Comparison of ENCODE assay signal across 8 cellular contexts in genomic region chr15:38454687-38455071, GRCh38. TPM values are rescaled to one million over a fixed set of nuclear protein-coding genes. Genes with fewer than 3 reads are reported as not detected.
DNase-seq lines count a peak whose midpoint lies in the region; ATAC-seq, FAIRE-seq and TF ChIP-seq lines count a peak whose summit lies in the region.

No MANE protein-coding gene starts in this region.

- peak; percentile 22 for DNase-seq in ACHN
- DNase-seq in astrocyte (ENCODE audit: low read depth) = peak; percentile 15
- peak; percentile 57 for DNase-seq in left kidney (ENCODE audit: low read depth, low spot score)
- no peak for DNase-seq in tibial artery
- no peak for DNase-seq in frontal cortex (ENCODE audit: low spot score in 2 of 2)
- no peak for DNase-seq in activated CD4-positive, alpha-beta T cell treated with anti-CD3 and anti-CD28 coated beads for 4 hours
- no peak for DNase-seq in NCI-H1417 treated with DMSO at 0.1 percent for 48 hours (lab: John Stamatoyannopoulos, UW)

- H3K36me3 Mint-ChIP-seq in astrocyte (ENCODE audit: low read depth, unreplicated experiment) = no peaks in the 10 kb centered on the region

- no peaks in the 10 kb centered on the region for H3K36me3 ChIP-seq in astrocyte (ENCODE audit: insufficient read depth, low read length)
- peaks cover 0 to 11% (median 0%) of the 10 kb centered on the region in 3 donors for H3K36me3 ChIP-seq in tibial artery

- H3K4me1 Mint-ChIP-seq in astrocyte (ENCODE audit: low read depth, unreplicated experiment) = peaks cover 5% of the 10 kb centered on the region

- peak overlapping the region; percentile 91 for H3K4me2 ChIP-seq in astrocyte (ENCODE audit: low read length)

- H3K4me3 Mint-ChIP-seq in astrocyte (ENCODE audit: unreplicated experiment) = peak overlapping the region; percentile 99

- FAIRE-seq in astrocyte (lab: Jason Lieb, UNC) (no peak), frontal cortex (lab: Jason Lieb, UNC) (no peak)

- H3K9me3 Mint-ChIP-seq in astrocyte (ENCODE audit: unreplicated experiment) = no peaks in the 10 kb centered on the region

- H4K20me1 ChIP-seq in astrocyte (ENCODE audit: insufficient read depth, low read length) = peaks cover 41% of the 10 kb centered on the region

- no peak for TF ChIP-seq CTCF in astrocyte (IDR thresholded peaks at IDR 0.05; ENCODE audit: insufficient read depth, low read depth, low read length)
- no peak for TF ChIP-seq CTCF in tibial artery (IDR thresholded peaks at IDR 0.05)

- H3K9me3 ChIP-seq in astrocyte (ENCODE audit: insufficient read depth, low read depth, low read length) (no peaks in the 10 kb centered on the region), tibial artery (no peaks in the 10 kb centered on the region)

- in situ Hi-C loops in ACHN (cut with HindIII; ENCODE audit: low pct_ligation_motif_present, low pct_unique_long_range_greater_than_20kb, low sequenced_read_pairs) = no loop called here

- H3K27ac ChIP-seq in astrocyte (ENCODE audit: low read depth, low read length) (peak overlapping the region; percentile 92), tibial artery (peak overlapping the region; percentile 83 to 89)

- intact Hi-C loops in tibial artery (cut with DNase I; ENCODE audit: low total_unique reads) = no loop called here

- peak; percentile 8 for ATAC-seq in HG02981 (IDR thresholded peaks at IDR 0.05; ENCODE audit: unreplicated experiment)

- H3K9ac ChIP-seq in astrocyte (ENCODE audit: low read length) = peak overlapping the region; percentile 97

- H3K79me2 ChIP-seq in astrocyte (ENCODE audit: insufficient read depth, low read length) = peaks cover 57% of the 10 kb centered on the region

- H3K27me3 ChIP-seq in astrocyte (ENCODE audit: insufficient read depth, low read length) (no peaks in the 10 kb centered on the region), tibial artery (no peaks in the 10 kb centered on the region)

- H3K27me3 Mint-ChIP-seq in astrocyte (ENCODE audit: low read depth, unreplicated experiment) = no peaks in the 10 kb centered on the region

- peak overlapping the region; percentile 98 for H2AFZ ChIP-seq in astrocyte (ENCODE audit: low read depth, low read length)

- H3K4me3 ChIP-seq in astrocyte (ENCODE audit: insufficient read depth, low read depth, low read length) (peak overlapping the region; percentile 85), tibial artery (peak overlapping the region; percentile 64 to 80)

- H3K27ac Mint-ChIP-seq in astrocyte (ENCODE audit: unreplicated experiment) = peak overlapping the region; percentile 95

- peaks cover 9% of the 10 kb centered on the region for H3K4me1 ChIP-seq in astrocyte (ENCODE audit: insufficient read depth, low read length)
- peaks cover 0 to 23% (median 16%) of the 10 kb centered on the region in 4 donors for H3K4me1 ChIP-seq in tibial artery

RNA-seq across cellular contexts. Expression of gene FAM98B, which starts 0.8 kb away (rescaled TPM):
- 15.5 and 21.6 TPM in 2 replicates for total RNA-seq in astrocyte
- 37.9 TPM for total RNA-seq in frontal cortex

Comparison
In these comparisons a context has a peak if more than half of its experiments do, and no peak if none do; other contexts are left out.
1. DNase-seq: peak in ACHN (single experiment), astrocyte (single experiment) and left kidney (single experiment); none in tibial artery (0 of 2), frontal cortex (0 of 2), activated CD4-positive, alpha-beta T cell treated with anti-CD3 and anti-CD28 coated beads for 4 hours (0 of 2) and NCI-H1417 treated with DMSO at 0.1 percent for 48 hours (single experiment).